ENCODE assay signal across 25 cellular contexts in the genomic region with DNA sequence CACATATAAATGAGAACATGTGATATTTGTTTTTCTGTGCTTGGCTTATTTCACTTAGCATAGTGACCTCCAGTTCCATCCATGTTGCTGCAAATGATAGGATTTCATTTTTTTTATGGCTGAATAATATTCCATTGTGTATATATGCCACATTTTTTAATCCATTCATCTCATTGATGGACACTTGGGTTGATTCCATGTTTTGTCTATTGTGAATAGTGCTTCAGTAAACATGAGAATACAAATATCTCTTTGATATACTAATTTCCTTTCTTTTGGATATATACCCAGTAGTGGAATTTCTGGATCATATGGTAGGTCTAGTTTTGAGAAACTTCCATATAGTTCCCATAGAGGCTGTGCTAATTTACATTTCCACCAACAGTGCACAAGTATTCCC.
"Had no signal": no experiment of that assay in that cellular context is flagged by ENCODE, and none has a peak within 500 bp of the region (broad histone marks: within the 10 kb centered on the region; RNA-seq: fewer than 3 reads in every experiment).

No MANE protein-coding gene starts in this region.

- FAIRE-seq: bronchial epithelial cell had no signal

- H3K36me3 ChIP-seq: ascending aorta had no signal

- H3K27ac ChIP-seq: ascending aorta, body of pancreas, SK-N-MC had no signal

- H3K27me3 Mint-ChIP-seq: activated naive CD4-positive, alpha-beta T cell treated with anti-CD3 and anti-CD28 coated beads, Interleukin-2, amount 50 U/mL, for 24 hours; activated T-cell treated with anti-CD3 and anti-CD28 coated beads, Interleukin-2, amount 50 U/mL, for 24 hours had no signal

- H3K27me3 ChIP-seq: ascending aorta, body of pancreas had no signal

- DNase-seq: activated CD4-positive, alpha-beta T cell treated with anti-CD3 and anti-CD28 coated beads for 48 hours; activated CD4-positive, alpha-beta T cell treated with anti-CD3 and anti-CD28 coated beads, Interleukin-2, amount 50 U/mL, for 4 hours; activated CD4-positive, CD25-positive, alpha-beta regulatory T cell treated with anti-CD3 and anti-CD28 coated beads, Interleukin-2, amount 50 U/mL, for 72 hours; activated CD8-positive, alpha-beta T cell treated with anti-CD3 and anti-CD28 coated beads, Interleukin-2, amount 10 ng/mL, durations not matched to agents 7 days and 5 days; activated effector memory CD4-positive, alpha-beta T cell treated with Interleukin-2 at 50 U/mL for 16 hours; activated naive CD4-positive, alpha-beta T cell; activated T-cell treated with anti-CD3 and anti-CD28 coated beads, Interleukin-2, amount 50 U/mL, for 24 hours; body of pancreas; KG1; NCI-H1048; NCI-H1417; NCI-H1694; NCI-H2029; NCI-H2107; NCI-H345; NCI-H510A; NCI-H526 treated with DMSO at 0.1 percent for 48 hours; NCI-H82; SIG-M5 had no signal

- H3K4me3 Mint-ChIP-seq: activated CD8-positive, alpha-beta T cell treated with anti-CD3 and anti-CD28 coated beads, Interleukin-2, amount 10 ng/mL, durations not matched to agents 7 days and 5 days; activated naive CD4-positive, alpha-beta T cell treated with anti-CD3 and anti-CD28 coated beads, Interleukin-2, amount 50 U/mL, for 24 hours; activated T-cell treated with anti-CD3 and anti-CD28 coated beads, Interleukin-2, amount 50 U/mL, for 24 hours; activated T-helper 1 cell treated with anti-CD3 and anti-CD28 coated beads, Interleukin-12 subunit alpha, Interleukin-12 subunit beta, Interleukin-2, Interleukin-4 antibody, amounts not matched to agents 30 ng/mL and 10 ng/mL and 1 ng/mL, durations not matched to agents 14 hours and 24 hours and 36 hours; T-helper 2 cell treated with Interferon-gamma antibody and Interleukin-4, amounts not matched to agents 5 μg/mL and 100 μg/mL, for 36 hours had no signal

- H3K4me3 ChIP-seq: ascending aorta, body of pancreas, SK-N-MC had no signal

- ATAC-seq: activated CD8-positive, alpha-beta T cell treated with anti-CD3 and anti-CD28 coated beads, Interleukin-2, amount 10 ng/mL, durations not matched to agents 7 days and 5 days; body of pancreas had no signal

- H3K27ac Mint-ChIP-seq: activated CD8-positive, alpha-beta T cell treated with anti-CD3 and anti-CD28 coated beads, Interleukin-2, amount 10 ng/mL, durations not matched to agents 7 days and 5 days; activated naive CD4-positive, alpha-beta T cell treated with anti-CD3 and anti-CD28 coated beads, Interleukin-2, amount 50 U/mL, for 24 hours; activated T-cell treated with anti-CD3 and anti-CD28 coated beads, Interleukin-2, amount 50 U/mL, for 24 hours; activated T-helper 1 cell treated with anti-CD3 and anti-CD28 coated beads, Interleukin-12 subunit alpha, Interleukin-12 subunit beta, Interleukin-2, Interleukin-4 antibody, amounts not matched to agents 30 ng/mL and 10 ng/mL and 1 ng/mL, durations not matched to agents 14 hours and 24 hours and 36 hours; T-helper 2 cell treated with Interferon-gamma antibody and Interleukin-4, amounts not matched to agents 5 μg/mL and 100 μg/mL, for 36 hours had no signal
